In the genomic region with DNA sequence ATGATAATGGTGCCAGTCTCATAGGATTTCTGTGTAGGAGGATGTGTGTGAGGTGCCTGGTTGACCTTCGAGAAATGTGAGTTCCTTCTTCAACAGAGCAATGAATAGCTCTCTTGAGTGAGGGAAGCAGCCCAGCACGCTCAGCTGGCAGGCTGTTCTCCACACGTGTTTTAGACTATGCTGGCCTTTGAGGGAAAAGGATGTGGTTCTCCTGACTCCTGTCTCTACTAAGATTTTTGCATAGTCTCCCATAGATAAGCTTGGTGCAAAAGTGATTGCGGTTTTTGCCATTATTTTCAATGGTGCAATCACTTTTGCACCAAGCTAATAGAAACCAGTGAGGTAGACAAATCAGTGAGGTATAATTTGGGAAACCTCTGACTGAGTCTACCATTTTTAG, we compare ENCODE assay signal across 17 cellular contexts.
A peak's percentile ranks its signal among the peaks of the same experiment; 100 is the strongest.
DNase-seq lines count a peak whose midpoint lies in the region; FAIRE-seq and TF ChIP-seq lines count a peak whose summit lies in the region.
"Had no signal": no experiment of that assay in that cellular context is flagged by ENCODE, and none has a peak within 500 bp of the region (broad histone marks: within the 10 kb centered on the region; RNA-seq: fewer than 3 reads in every experiment).

No MANE protein-coding gene starts in this region.

- H3K36me3 ChIP-seq in uterus: no peaks in the 10 kb centered on the region

- no peaks in the 10 kb centered on the region for H3K9me3 ChIP-seq in uterus
- H3K9me3 ChIP-seq: Caco-2 had no signal

- H3K4me3 ChIP-seq in uterus: no peak overlapping the region
- H3K4me3 ChIP-seq: GM23338 had no signal

- DNase-seq in NCI-H226 (peak; percentile 75), amniotic epithelial cell (ENCODE audit: low read depth) (peak; percentile 7), foreskin melanocyte (peak; percentile 13), uterus (no peak), urothelium cell line (ENCODE audit: low spot score) (no peak), GM10248 (ENCODE audit: extremely low spot score) (no peak)
- no peak for DNase-seq in activated CD4-positive, alpha-beta T cell treated with anti-CD3 and anti-CD28 coated beads, Interleukin-2, amount 50 U/mL, for 1 hour
- DNase-seq: C1 segment of cervical spinal cord; Caco-2; CD4-positive, alpha-beta memory T cell; DMS153; DND-41; H9 had no signal

- TF ChIP-seq POLR2A in uterus (IDR thresholded peaks at IDR 0.05): no peak

- TF ChIP-seq CTCF in uterus (IDR thresholded peaks at IDR 0.05) (no peak), GM10248 (IDR thresholded peaks at IDR 0.05; ENCODE audit: control extremely low read depth, extremely low read depth, low read depth, missing control alignments) (no peak)

- no peaks in the 10 kb centered on the region for H3K27me3 ChIP-seq in uterus

- H3K4me1 ChIP-seq in uterus: peaks cover 4% of the 10 kb centered on the region in 2 donors
- H3K4me1 ChIP-seq: Caco-2 had no signal

- POLR2A ChIA-PET in GM10248 (lab: Yijun Ruan, JAX): no interaction called here

- CTCF ChIA-PET in GM10248 (lab: Yijun Ruan, JAX): interaction anchor here (1.2 kb wide), 1 partner anchor 9 kb away, joined by 3 read pairs; no protein-coding TSS in a partner anchor

- H3K27ac ChIP-seq in uterus: peak overlapping the region; percentile 61 to 76

- intact Hi-C loops in uterus (cut with DNase I; ENCODE audit: low total_unique reads): no loop called here

- FAIRE-seq in urothelium cell line (lab: Jason Lieb, UNC): no peak
- FAIRE-seq: G401.6, GM12891, GM18507 had no signal

Comparison
In these comparisons a context has a peak if more than half of its experiments do, and no peak if none do; other contexts are left out.
1. DNase-seq: peak in NCI-H226 (single experiment), amniotic epithelial cell (single experiment) and foreskin melanocyte (single experiment); none in uterus (0 of 2), urothelium cell line (single experiment), activated CD4-positive, alpha-beta T cell treated with anti-CD3 and anti-CD28 coated beads, Interleukin-2, amount 50 U/mL, for 1 hour (single experiment) and GM10248 (single experiment).